1 cellular context compared by ENCODE assay signal in genomic region chr22:38656256-38657148, GRCh38.
TF ChIP-seq lines count a peak whose summit lies in the region.

CBY1 (plus strand) TSS chr22:38656638; CDS start chr22:38668055, 11,417 bp downstream.
FAM227A (minus strand) TSS chr22:38656392; CDS start chr22:38650168, 6,224 bp downstream.

TF ChIP-seq in K562, 482 proteins besides CTCF, POLR2A, EP300 and RAD21 (continued from another document and continues in another):
- TF ChIP-seq ELK1 (CRISPR knock-in tag; IDR thresholded peaks at IDR 0.05) (no peak), ZNF696 (CRISPR knock-in tag; conservative IDR thresholded peaks at IDR 0.05) (no peak), ATF1 (CRISPR knock-in tag; IDR thresholded peaks at IDR 0.05) (no peak), ATF1 (tag; IDR thresholded peaks at IDR 0.05) (peak; percentile 46; the same call in 1 of the 2 replicates), RUNX1 (IDR thresholded peaks at IDR 0.05; ENCODE audit: low read depth) (no peak), HDGF (IDR thresholded peaks at IDR 0.05) (no peak), ZNF140 (CRISPR knock-in tag; IDR thresholded peaks at IDR 0.05) (no peak), DDX20 (tag; IDR thresholded peaks at IDR 0.05; ENCODE audit: low read depth) (no peak), SMARCA5 (IDR thresholded peaks at IDR 0.05) (no peak), ZNF280A (IDR thresholded peaks at IDR 0.05; ENCODE audit: low read depth, partially characterized antibody) (no peak), NR3C1 (CRISPR knock-in tag; IDR thresholded peaks at IDR 0.05) (no peak), TFAP4 (CRISPR knock-in tag; IDR thresholded peaks at IDR 0.05; ENCODE audit: borderline replicate concordance) (no peak; the same call in 1 of the 2 replicates), SREBF2 (CRISPR knock-in tag; IDR thresholded peaks at IDR 0.05) (no peak), MECOM (CRISPR knock-in tag; IDR thresholded peaks at IDR 0.05) (no peak), PCBP1 (IDR thresholded peaks at IDR 0.05; ENCODE audit: low read depth, low read length, poor library complexity, severe bottlenecking) (peak; percentile 31), POLR3A (IDR thresholded peaks at IDR 0.05; ENCODE audit: borderline replicate concordance, extremely low read depth, insufficient read depth, insufficient read length) (no peak), TAF9B (IDR thresholded peaks at IDR 0.05; ENCODE audit: partially characterized antibody) (no peak), NR2F6 (CRISPR knock-in tag; IDR thresholded peaks at IDR 0.05) (no peak), OTX1 (CRISPR knock-in tag; IDR thresholded peaks at IDR 0.05) (no peak), ZNF41 (CRISPR knock-in tag; conservative IDR thresholded peaks at IDR 0.05) (no peak), PREB (CRISPR knock-in tag; IDR thresholded peaks at IDR 0.05) (no peak), ZC3H8 (IDR thresholded peaks at IDR 0.05) (no peak), NR4A1 (CRISPR knock-in tag; IDR thresholded peaks at IDR 0.05) (no peak), NR4A1 (tag; IDR thresholded peaks at IDR 0.05) (no peak), SMAD3 (CRISPR knock-in tag; conservative IDR thresholded peaks at IDR 0.05) (no peak), ZBTB11 (CRISPR knock-in tag; IDR thresholded peaks at IDR 0.05) (no peak), KDM5B (IDR thresholded peaks at IDR 0.05; ENCODE audit: insufficient replicate concordance, low read depth, low read length) (no peak), HDAC6 (IDR thresholded peaks at IDR 0.05; ENCODE audit: low read depth, low read length) (no peak), CHD2 (IDR thresholded peaks at IDR 0.05; ENCODE audit: low read depth, low read length) (no peak), ARID3B (CRISPR knock-in tag; IDR thresholded peaks at IDR 0.05; ENCODE audit: borderline replicate concordance) (no peak), U2AF2 (optimal IDR thresholded peaks at IDR 0.05; ENCODE audit: low read depth, low read length) (no peak), ZNF695 (CRISPR knock-in tag; IDR thresholded peaks at IDR 0.05) (no peak), ZNF212 (CRISPR knock-in tag; IDR thresholded peaks at IDR 0.05) (no peak), ZNF766 (CRISPR knock-in tag; conservative IDR thresholded peaks at IDR 0.05) (no peak), HMBOX1 (IDR thresholded peaks at IDR 0.05) (no peak), BMI1 (IDR thresholded peaks at IDR 0.05; ENCODE audit: low read length) (peak; percentile 17; the same call in 1 of the 2 replicates), THRB (CRISPR knock-in tag; conservative IDR thresholded peaks at IDR 0.05) (no peak), HOXB6 (CRISPR knock-in tag; IDR thresholded peaks at IDR 0.05; ENCODE audit: borderline replicate concordance) (no peak), HMG20A (CRISPR knock-in tag; conservative IDR thresholded peaks at IDR 0.05) (no peak), CREB3 (tag; conservative IDR thresholded peaks at IDR 0.05; ENCODE audit: low read depth) (no peak), RBM39 (optimal IDR thresholded peaks at IDR 0.05; ENCODE audit: low read depth, low read length) (no peak), HNRNPLL (IDR thresholded peaks at IDR 0.05; ENCODE audit: low read depth, low read length, poor library complexity, severe bottlenecking) (no peak), SETDB1 (IDR thresholded peaks at IDR 0.05; ENCODE audit: low read length) (no peak), FIP1L1 (IDR thresholded peaks at IDR 0.05; ENCODE audit: low read depth, low read length, poor library complexity, severe bottlenecking) (no peak), MAFF (IDR thresholded peaks at IDR 0.05; ENCODE audit: low read length) (peak; percentile 57; the same call in 1 of the 2 replicates), MTA2 (IDR thresholded peaks at IDR 0.05; ENCODE audit: low read depth) (no peak), ARNT (IDR thresholded peaks at IDR 0.05) (no peak), PRMT5 (CRISPR knock-in tag; IDR thresholded peaks at IDR 0.05) (no peak), CREBBP (IDR thresholded peaks at IDR 0.05; ENCODE audit: low read depth, low read length) (no peak), HES1 (IDR thresholded peaks at IDR 0.05; ENCODE audit: low read depth) (no peak), NONO (IDR thresholded peaks at IDR 0.05; ENCODE audit: low read depth in 2 of 2, low read length in 1 of 2) (peak in 1 of 2 experiments; percentile 99; a peak in 2 of 4 replicates), NCOR1 (IDR thresholded peaks at IDR 0.05) (no peak), SRSF3 (IDR thresholded peaks at IDR 0.05; ENCODE audit: insufficient read depth, low read length) (no peak), HNRNPK (IDR thresholded peaks at IDR 0.05; ENCODE audit: low read depth, low read length, poor library complexity, severe bottlenecking) (no peak), PATZ1 (CRISPR knock-in tag; IDR thresholded peaks at IDR 0.05; ENCODE audit: borderline replicate concordance) (no peak), SRSF1 (IDR thresholded peaks at IDR 0.05; ENCODE audit: low read depth, low read length) (no peak)
